ENCODE assay signal across 23 cellular contexts in genomic region chr10:60825520-60825919, GRCh38.
"Had no signal": no experiment of that assay in that cellular context is flagged by ENCODE, and none has a peak within 500 bp of the region (broad histone marks: within the 10 kb centered on the region; RNA-seq: fewer than 3 reads in every experiment).

No MANE protein-coding gene starts in this region.

- H3K9me3 ChIP-seq: esophagus muscularis mucosa, gastroesophageal sphincter, heart left ventricle, left lung, lower lobe of right lung had no signal

- H3K27me3 ChIP-seq: dorsolateral prefrontal cortex, esophagus muscularis mucosa, foreskin keratinocyte, gastroesophageal sphincter, heart left ventricle, hepatocyte, left lung had no signal

- FAIRE-seq: colon, endothelial cell of umbilical vein, frontal cortex, islet of Langerhans, keratinocyte had no signal

- DNase-seq: dermis blood vessel endothelial cell; dorsolateral prefrontal cortex; effector CD4-positive, alpha-beta T cell; effector memory CD4-positive, alpha-beta T cell; foreskin keratinocyte; heart left ventricle; hypothalamus; immature natural killer cell; left cardiac atrium; left lung; left ventricle myocardium superior; lower lobe of right lung; mesendoderm; midbrain had no signal

- H3K27ac ChIP-seq: coronary artery, dorsolateral prefrontal cortex, esophagus muscularis mucosa, foreskin keratinocyte, gastroesophageal sphincter, heart left ventricle, left lung, lower lobe of right lung had no signal

- H2AFZ ChIP-seq: hepatocyte had no signal

- ATAC-seq: foreskin keratinocyte, gastroesophageal sphincter, heart left ventricle, left cardiac atrium, left lung, left ventricle myocardium superior, lower lobe of right lung had no signal

- H3K79me2 ChIP-seq: hepatocyte had no signal

- H3K4me3 ChIP-seq: coronary artery, dorsolateral prefrontal cortex, esophagus muscularis mucosa, gastroesophageal sphincter, heart left ventricle, hepatocyte, left lung, lower lobe of right lung had no signal

- H3K36me3 ChIP-seq: esophagus muscularis mucosa, gastroesophageal sphincter, heart left ventricle, left lung, lower lobe of right lung had no signal

- H3K4me2 ChIP-seq: hepatocyte had no signal
